Comparison of ENCODE assay signal across 8 cellular contexts in the genomic region with DNA sequence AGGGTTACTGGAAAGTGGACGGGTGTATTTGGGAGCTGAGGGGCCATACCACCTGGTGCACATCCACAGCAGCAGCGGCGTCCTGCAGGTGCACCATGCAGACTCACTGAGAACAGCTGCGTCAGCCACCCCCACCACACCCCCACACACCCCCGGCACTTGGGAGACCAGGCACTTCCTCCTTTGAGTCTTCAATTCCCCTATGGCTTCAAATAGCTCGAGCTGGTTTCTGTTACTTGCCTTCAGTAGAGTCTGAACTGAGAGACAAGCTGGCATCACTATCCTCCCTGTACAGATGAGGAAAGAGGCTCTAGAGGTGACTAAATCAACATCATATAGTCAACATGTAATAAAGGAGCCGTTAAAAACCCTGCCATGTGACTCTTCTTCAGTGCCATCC. TPM values are rescaled to one million over a fixed set of nuclear protein-coding genes. Genes with fewer than 3 reads are reported as not detected.
DNase-seq lines count a peak whose midpoint lies in the region; ATAC-seq and TF ChIP-seq lines count a peak whose summit lies in the region.

No MANE protein-coding gene starts in this region.

- peaks cover 2% of the 10 kb centered on the region for H4K20me1 ChIP-seq in H9 (ENCODE audit: control insufficient read depth, insufficient read depth, insufficient read length)

- H3K27me3 Mint-ChIP-seq in type B pancreatic cell (no peaks in the 10 kb centered on the region), H9 (ENCODE audit: low read depth) (no peaks in the 10 kb centered on the region)

- H3K9me3 Mint-ChIP-seq in type B pancreatic cell (no peaks in the 10 kb centered on the region), H9 (no peaks in the 10 kb centered on the region)

- H3K79me1 ChIP-seq in H9 (ENCODE audit: insufficient read depth, low read depth, low read length, poor library complexity, severe bottlenecking), result no peaks in the 10 kb centered on the region

- H2BK12ac ChIP-seq in H9 (ENCODE audit: insufficient read length, low read depth, low read length), result no peak overlapping the region

- H3K9ac ChIP-seq in H9 (ENCODE audit: extremely low read depth, insufficient read length, low read length), result no peak overlapping the region

- H3K27me3 ChIP-seq in gastroesophageal sphincter (no peaks in the 10 kb centered on the region), H9 (ENCODE audit: insufficient read depth, low read length) (no peaks in the 10 kb centered on the region)

- no peak overlapping the region for H3K14ac ChIP-seq in H9 (ENCODE audit: insufficient read depth, low read length)

- H4K91ac ChIP-seq in H9 (ENCODE audit: insufficient read length, low read depth, low read length), result no peak overlapping the region

- TF ChIP-seq CTCF in gastroesophageal sphincter (IDR thresholded peaks at IDR 0.05), result no peak
- no peak for TF ChIP-seq CTCF in type B pancreatic cell (conservative IDR thresholded peaks at IDR 0.05)
- no peak for TF ChIP-seq CTCF in H9 (conservative IDR thresholded peaks at IDR 0.05)

- H2BK120ac ChIP-seq in H9 (ENCODE audit: low read depth, low read length, poor library complexity, severe bottlenecking), result no peak overlapping the region

- no peak overlapping the region for H2AK5ac ChIP-seq in H9 (ENCODE audit: insufficient read length, low read length)

- DNase-seq in DMS53 (lab: John Stamatoyannopoulos, UW) (peak; percentile 97), NCI-H748 (lab: John Stamatoyannopoulos, UW; ENCODE audit: unreplicated experiment) (peak; percentile 67), type B pancreatic cell (ENCODE audit: extremely low spot score, unreplicated experiment) (no peak), mesenteric fat pad (ENCODE audit: low spot score) (no peak), H9 (no peak)

- H4K8ac ChIP-seq in H9 (replicated peaks; ENCODE audit: insufficient read length, low read depth, low read length), result no peak overlapping the region

- H2AFZ ChIP-seq in H9 (ENCODE audit: low read length), result no peak overlapping the region

- H4K5ac ChIP-seq in H9 (ENCODE audit: insufficient read length, low read depth, low read length), result no peak overlapping the region

- no peak overlapping the region for H3K4me2 ChIP-seq in H9 (ENCODE audit: insufficient read depth, insufficient read length, low read length)

- H3K4me1 Mint-ChIP-seq in type B pancreatic cell (ENCODE audit: unreplicated experiment), result peaks cover 58% of the 10 kb centered on the region
- peaks cover 29 to 30% of the 10 kb centered on the region in 2 experiments for H3K4me1 Mint-ChIP-seq in H9

- H3K36me3 Mint-ChIP-seq in type B pancreatic cell (no peaks in the 10 kb centered on the region), H9 (ENCODE audit: insufficient read depth in 1 of 3, low read depth in 3 of 3) (no peaks in the 10 kb centered on the region; a peak in 1 of 7 replicates)

- H3K9me3 ChIP-seq in gastroesophageal sphincter (no peaks in the 10 kb centered on the region), H9 (ENCODE audit: control insufficient read depth, low read depth, low read length) (no peaks in the 10 kb centered on the region)

- H3T11ph ChIP-seq in H9 (ENCODE audit: low read length), result no peak overlapping the region

- H3K27ac Mint-ChIP-seq in type B pancreatic cell, result peak overlapping the region; percentile 61
- H3K27ac Mint-ChIP-seq in H9, result no peak overlapping the region; a peak in 1 of 7 replicates

- TF ChIP-seq EP300 in gastroesophageal sphincter (IDR thresholded peaks at IDR 0.05), result no peak

- H2BK20ac ChIP-seq in H9 (ENCODE audit: low read depth, low read length, poor library complexity, severe bottlenecking), result no peak overlapping the region

- H3K23me2 ChIP-seq in H9 (ENCODE audit: insufficient read length, low read depth, low read length, poor library complexity, severe bottlenecking), result no peaks in the 10 kb centered on the region

- ATAC-seq in GM19395 (IDR thresholded peaks at IDR 0.05; ENCODE audit: unreplicated experiment), result peak; percentile 78
- ATAC-seq in HG03354 (IDR thresholded peaks at IDR 0.05; ENCODE audit: poor library complexity, severe bottlenecking, unreplicated experiment), result peak; percentile 87
- ATAC-seq in gastroesophageal sphincter, result no peak

- no peak overlapping the region for H3K23ac ChIP-seq in H9 (ENCODE audit: insufficient read length, low read depth, low read length)

- no peak overlapping the region for H3K56ac ChIP-seq in H9 (ENCODE audit: insufficient read length, low read depth, low read length)

- H3K4me3 ChIP-seq in gastroesophageal sphincter, result no peak overlapping the region

- H3K4me1 ChIP-seq in gastroesophageal sphincter (peaks cover 25 to 100% (median 74%) of the 10 kb centered on the region in 3 donors), H9 (ENCODE audit: insufficient read depth, low read length) (peaks cover 2% of the 10 kb centered on the region; the same call in 1 of the 2 replicates)

- H3K27ac ChIP-seq in gastroesophageal sphincter, result peak overlapping the region; percentile 88 to 100 (median 98)
- H3K27ac ChIP-seq in H9 (ENCODE audit: insufficient read length, low read depth, low read length), result no peak overlapping the region

- H2BK15ac ChIP-seq in H9 (ENCODE audit: low read depth, low read length), result no peak overlapping the region

- TF ChIP-seq POLR2A in gastroesophageal sphincter (IDR thresholded peaks at IDR 0.05), result no peak

- 20 to 28% methylated on average over 2 to 3 of the region's 7 CpGs for whole genome bisulfite sequencing in gastroesophageal sphincter (ENCODE audit: low coverage in 1 of 2), 2 donors
- no CpG with 5 or more reads among the region's 7 CpGs for WGBS in H9 (ENCODE audit: extremely low coverage, insufficient read length, low lambda C conversion rate)

- no peaks in the 10 kb centered on the region for H3K36me3 ChIP-seq in gastroesophageal sphincter

- H3K4ac ChIP-seq in H9 (ENCODE audit: low read depth, low read length), result no peak overlapping the region

- H3K4me3 Mint-ChIP-seq in type B pancreatic cell, result no peak overlapping the region
- H3K4me3 Mint-ChIP-seq in H9, result no peak overlapping the region

- no peaks in the 10 kb centered on the region for H3K79me2 ChIP-seq in H9 (ENCODE audit: insufficient read depth, low read length)

- H2BK5ac ChIP-seq in H9 (ENCODE audit: insufficient read length, low read length), result no peak overlapping the region

- no peak overlapping the region for H3K18ac ChIP-seq in H9 (ENCODE audit: insufficient read length, low read depth, low read length)

RNA-seq across cellular contexts. Expression of gene CUEDC1, which starts 15.4 kb away (rescaled TPM):
- total RNA-seq in gastroesophageal sphincter (10 to 100 TPM; 35.7 to 60.3 (median 45.6) TPM), type B pancreatic cell (ENCODE audit: low replicate concordance) (29.8 and 31.3 TPM in 2 replicates), mesenteric fat pad (34.1 TPM), H9 (2021) (6.5 and 7.3 TPM in 2 replicates)

RNA-seq across cellular contexts. Expression of gene VEZF1, which starts 48.3 kb away (rescaled TPM):
- total RNA-seq in gastroesophageal sphincter (100 to 1,000 TPM; 115 to 148 (median 132) TPM), type B pancreatic cell (ENCODE audit: low replicate concordance) (53.3 and 73.2 TPM in 2 replicates), mesenteric fat pad (42.7 TPM), H9 (2021) (57.7 and 58.1 TPM in 2 replicates)

Comparison
In these comparisons a context has a peak if more than half of its experiments do, and no peak if none do; other contexts are left out.
1. DNase-seq: peak in DMS53 (single experiment) and NCI-H748 (single experiment); none in type B pancreatic cell (single experiment), mesenteric fat pad (single experiment) and H9 (single experiment).